ENCODE assay signal across 1 cellular context in genomic region chr2:105417789-105418475, GRCh38.
TF ChIP-seq lines count a peak whose summit lies in the region.

No MANE protein-coding gene starts in this region.

TF ChIP-seq in K562, 482 proteins besides CTCF, POLR2A, EP300 and RAD21 (continued from another document and continues in another):
- no peak for TF ChIP-seq ZNF609 (CRISPR knock-in tag; IDR thresholded peaks at IDR 0.05; ENCODE audit: borderline replicate concordance)
- no peak for TF ChIP-seq ZNF140 (CRISPR knock-in tag; IDR thresholded peaks at IDR 0.05)
- no peak for TF ChIP-seq HEY1 (CRISPR knock-in tag; IDR thresholded peaks at IDR 0.05; ENCODE audit: borderline replicate concordance)
- no peak for TF ChIP-seq ATF1 (CRISPR knock-in tag; IDR thresholded peaks at IDR 0.05)
- no peak for TF ChIP-seq ATF1 (tag; IDR thresholded peaks at IDR 0.05)
- TF ChIP-seq USF1 (CRISPR knock-in tag; IDR thresholded peaks at IDR 0.05): no peak
- TF ChIP-seq POLR2AphosphoS5 (IDR thresholded peaks at IDR 0.05; ENCODE audit: control insufficient read depth, insufficient read depth, low read depth, low read length): peak; percentile 90
- no peak for TF ChIP-seq POLR2B (IDR thresholded peaks at IDR 0.05; ENCODE audit: low read depth, partially characterized antibody)
- TF ChIP-seq ZNF696 (CRISPR knock-in tag; conservative IDR thresholded peaks at IDR 0.05): no peak
- TF ChIP-seq ZNF561 (CRISPR knock-in tag; conservative IDR thresholded peaks at IDR 0.05): no peak
- TF ChIP-seq NR1H2 (CRISPR knock-in tag; IDR thresholded peaks at IDR 0.05): no peak
- TF ChIP-seq SMARCE1 (IDR thresholded peaks at IDR 0.05): no peak
- TF ChIP-seq CHD1 (IDR thresholded peaks at IDR 0.05; ENCODE audit: low read length): no peak
- TF ChIP-seq ZNF263 (CRISPR knock-in tag; IDR thresholded peaks at IDR 0.05; ENCODE audit: borderline replicate concordance): no peak
- TF ChIP-seq HMGN3 (IDR thresholded peaks at IDR 0.05; ENCODE audit: borderline replicate concordance, extremely low read depth, insufficient read length, low read depth, low read length): no peak
- TF ChIP-seq TFAM (CRISPR knock-in tag; conservative IDR thresholded peaks at IDR 0.05): no peak
- no peak for TF ChIP-seq ZNF551 (CRISPR knock-in tag; IDR thresholded peaks at IDR 0.05)
- no peak for TF ChIP-seq PCBP1 (IDR thresholded peaks at IDR 0.05; ENCODE audit: low read depth, low read length, poor library complexity, severe bottlenecking)
- TF ChIP-seq NCOR1 (IDR thresholded peaks at IDR 0.05): peak; percentile 87
- TF ChIP-seq ATF4 (CRISPR knock-in tag; IDR thresholded peaks at IDR 0.05): no peak
- TF ChIP-seq ZNF124 (CRISPR knock-in tag; IDR thresholded peaks at IDR 0.05): no peak
- TF ChIP-seq KAT2B (IDR thresholded peaks at IDR 0.05; ENCODE audit: low read depth, low read length): no peak
- no peak for TF ChIP-seq RUNX1 (IDR thresholded peaks at IDR 0.05; ENCODE audit: low read depth)
- TF ChIP-seq ZNF785 (CRISPR knock-in tag; IDR thresholded peaks at IDR 0.05): no peak
- TF ChIP-seq NFE2L1 (tag; IDR thresholded peaks at IDR 0.05; ENCODE audit: borderline replicate concordance, low read depth): no peak
- no peak for TF ChIP-seq ETV5 (CRISPR knock-in tag; IDR thresholded peaks at IDR 0.05; ENCODE audit: low read depth)
- no peak for TF ChIP-seq SREBF1 (IDR thresholded peaks at IDR 0.05; ENCODE audit: borderline replicate concordance, low read depth, low read length)
- no peak for TF ChIP-seq FOXP4 (CRISPR knock-in tag; IDR thresholded peaks at IDR 0.05; ENCODE audit: borderline replicate concordance)
- no peak for TF ChIP-seq NFE2 (IDR thresholded peaks at IDR 0.05; ENCODE audit: low read depth)
- no peak for TF ChIP-seq MAFF (IDR thresholded peaks at IDR 0.05; ENCODE audit: low read length)
- TF ChIP-seq IRF2 (CRISPR knock-in tag; IDR thresholded peaks at IDR 0.05): no peak
- TF ChIP-seq BRD4 (IDR thresholded peaks at IDR 0.05): no peak
- TF ChIP-seq ZFP30 (CRISPR knock-in tag; IDR thresholded peaks at IDR 0.05; ENCODE audit: borderline replicate concordance): no peak
- TF ChIP-seq CCAR2 (IDR thresholded peaks at IDR 0.05; ENCODE audit: low read depth, low read length): no peak
- TF ChIP-seq GTF2A2 (tag; IDR thresholded peaks at IDR 0.05): no peak
- TF ChIP-seq TGIF2 (CRISPR knock-in tag; IDR thresholded peaks at IDR 0.05): no peak
- no peak for TF ChIP-seq GTF2F1 (IDR thresholded peaks at IDR 0.05; ENCODE audit: low read depth, low read length)
- TF ChIP-seq NFIC (IDR thresholded peaks at IDR 0.05): peak; percentile 79
- TF ChIP-seq CTCFL (IDR thresholded peaks at IDR 0.05; ENCODE audit: borderline replicate concordance, insufficient read depth, low read depth, low read length, poor library complexity, severe bottlenecking): no peak
- no peak for TF ChIP-seq GATAD2B (IDR thresholded peaks at IDR 0.05; ENCODE audit: borderline replicate concordance)
- no peak for TF ChIP-seq ARID4B (CRISPR knock-in tag; IDR thresholded peaks at IDR 0.05)
- TF ChIP-seq FOXJ2 (tag; IDR thresholded peaks at IDR 0.05): no peak
- TF ChIP-seq CEBPZ (IDR thresholded peaks at IDR 0.05; ENCODE audit: borderline replicate concordance, low read depth, low read length): no peak
- no peak for TF ChIP-seq ZC3H4 (CRISPR knock-in tag; IDR thresholded peaks at IDR 0.05; ENCODE audit: borderline replicate concordance)
- no peak for TF ChIP-seq NUFIP1 (IDR thresholded peaks at IDR 0.05; ENCODE audit: partially characterized antibody)
- TF ChIP-seq ZNF146 (CRISPR knock-in tag; IDR thresholded peaks at IDR 0.05; ENCODE audit: unreplicated experiment): no peak
- peak; percentile 45; the same call in 1 of the 2 replicates for TF ChIP-seq FOSL1 (tag; conservative IDR thresholded peaks at IDR 0.05)
- TF ChIP-seq STAT5A (IDR thresholded peaks at IDR 0.05; ENCODE audit: borderline replicate concordance, low read length): peak; percentile 75
- no peak for TF ChIP-seq ZNF511 (CRISPR knock-in tag; IDR thresholded peaks at IDR 0.05)
- TF ChIP-seq ZNF444 (CRISPR knock-in tag; IDR thresholded peaks at IDR 0.05): no peak
